Comparison of ENCODE assay signal across 1 cellular context in the genomic region with DNA sequence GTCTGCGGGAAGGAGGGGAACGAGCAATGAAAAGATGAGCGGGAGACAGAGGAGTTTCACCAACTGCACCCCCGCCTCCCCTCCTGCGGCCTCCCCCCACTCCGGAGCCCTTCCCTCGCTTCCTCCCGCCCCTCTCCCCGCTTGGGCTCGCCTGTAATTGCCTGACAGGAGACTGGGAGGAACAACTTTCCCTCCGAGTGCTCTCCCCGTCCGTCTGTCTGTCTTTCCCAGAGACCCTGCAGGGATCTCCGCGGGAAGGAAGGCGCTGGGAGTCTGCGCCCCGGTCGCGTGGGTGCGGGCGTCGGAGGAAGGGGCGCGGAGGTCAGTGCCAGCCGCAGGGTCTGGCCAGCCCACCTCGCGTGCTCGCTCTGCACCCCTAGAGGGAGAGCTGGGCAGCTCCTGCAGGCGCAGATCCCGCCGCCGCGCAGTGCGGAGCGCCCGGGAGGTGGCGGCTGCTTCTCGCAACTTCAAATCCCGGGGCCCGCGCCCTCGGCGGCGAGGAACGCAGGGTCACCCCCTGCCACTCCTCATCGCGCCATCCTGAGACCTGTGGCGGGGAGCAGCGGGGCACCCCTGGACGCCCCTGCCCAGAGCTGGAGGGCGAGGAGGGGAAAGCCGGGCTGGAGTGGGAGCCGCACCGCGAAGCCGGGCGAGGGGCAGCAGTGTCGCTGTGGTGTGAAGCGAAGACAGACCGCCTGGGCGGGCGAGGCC.
TF ChIP-seq lines count a peak whose summit lies in the region.

No MANE protein-coding gene starts in this region.

TF ChIP-seq in HCT116, 20 proteins besides CTCF, POLR2A, EP300 and RAD21 (continued from another document):
- TF ChIP-seq TCF7L2 (IDR thresholded peaks at IDR 0.05; ENCODE audit: borderline replicate concordance, extremely low read depth, insufficient read depth, insufficient read length) (peak; percentile 16), FOSL1 (IDR thresholded peaks at IDR 0.05; ENCODE audit: low read depth) (no peak), CEBPB (IDR thresholded peaks at IDR 0.05; ENCODE audit: low read depth) (no peak), EZH2 (IDR thresholded peaks at IDR 0.05) (no peak)
- TF ChIP-seq, protein P1, sequence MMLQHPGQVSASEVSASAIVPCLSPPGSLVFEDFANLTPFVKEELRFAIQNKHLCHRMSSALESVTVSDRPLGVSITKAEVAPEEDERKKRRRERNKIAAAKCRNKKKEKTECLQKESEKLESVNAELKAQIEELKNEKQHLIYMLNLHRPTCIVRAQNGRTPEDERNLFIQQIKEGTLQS (IDR thresholded peaks at IDR 0.05): no peak
